In the genomic region with DNA sequence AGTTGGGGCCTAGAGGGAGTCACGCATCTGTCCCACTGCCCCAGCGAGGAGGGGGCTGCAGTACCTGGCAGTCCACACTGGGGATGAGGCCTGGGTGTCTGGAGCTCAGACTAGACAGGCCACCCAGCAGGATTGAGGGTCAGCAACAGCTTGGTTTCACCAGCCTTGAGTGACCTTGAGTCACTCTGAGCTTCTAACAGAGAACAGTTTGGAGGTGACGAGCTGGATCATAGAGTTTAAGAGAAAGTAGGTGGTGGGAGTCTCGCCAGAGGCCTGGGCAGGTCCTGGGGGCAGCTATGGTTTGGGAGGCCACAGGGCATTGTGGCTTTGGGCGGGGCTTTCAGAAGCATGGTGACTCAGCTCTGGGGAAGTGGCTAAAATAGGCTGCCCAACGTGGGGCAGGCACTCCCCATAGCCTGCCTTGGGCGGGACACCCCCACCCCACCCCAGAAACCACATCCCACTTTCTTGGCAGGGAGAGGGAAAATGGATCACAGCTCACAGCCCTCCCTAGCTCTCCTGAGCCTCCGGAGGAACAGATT, we compare ENCODE assay signal across 8 cellular contexts. TPM values are rescaled to one million over a fixed set of nuclear protein-coding genes. Genes with fewer than 3 reads are reported as not detected.
DNase-seq lines count a peak whose midpoint lies in the region; ATAC-seq and TF ChIP-seq lines count a peak whose summit lies in the region.

No MANE protein-coding gene starts in this region.

- TF ChIP-seq CTCF in Peyer's patch (IDR thresholded peaks at IDR 0.05), result no peak
- no peak for TF ChIP-seq CTCF in epithelial cell of proximal tubule (conservative IDR thresholded peaks at IDR 0.05; ENCODE audit: low read depth, low read length)
- TF ChIP-seq CTCF in neutrophil (IDR thresholded peaks at IDR 0.05), result no peak
- TF ChIP-seq CTCF in WERI-Rb-1 (IDR thresholded peaks at IDR 0.05; ENCODE audit: low read depth, low read length), result no peak

- peak; percentile 40 for DNase-seq in activated CD4-positive, CD25-positive, alpha-beta regulatory T cell treated with anti-CD3 and anti-CD28 coated beads, Interleukin-2, amount 50 U/mL, for 72 hours
- no peak for DNase-seq in activated CD4-positive, CD25-positive, alpha-beta regulatory T cell (lab: John Stamatoyannopoulos, UW)
- DNase-seq in Peyer's patch, result peak in 2 of 3 donors; percentile 58 to 71
- no peak for DNase-seq in epithelial cell of proximal tubule (ENCODE audit: low read depth)
- DNase-seq in WERI-Rb-1, result no peak
- DNase-seq in NCI-H2196 treated with DMSO at 0.1 percent for 48 hours (lab: John Stamatoyannopoulos, UW; ENCODE audit: unreplicated experiment), result no peak

- TF ChIP-seq POLR2A in Peyer's patch (IDR thresholded peaks at IDR 0.05), result no peak

- H3K4me1 ChIP-seq in Peyer's patch (peaks cover 0 to 88% (median 30%) of the 10 kb centered on the region in 4 donors), neutrophil (ENCODE audit: control insufficient read depth in 1 of 2, insufficient read depth in 1 of 2, low read depth in 1 of 2, low read length in 1 of 2) (peaks cover 25% of the 10 kb centered on the region in 2 experiments)

- H3K4me3 ChIP-seq in Peyer's patch (peak overlapping the region in 1 of 4 donors; percentile 0), epithelial cell of proximal tubule (ENCODE audit: low read depth, low read length) (peak overlapping the region; percentile 22), neutrophil (ENCODE audit: low read depth in 1 of 2, low read length in 1 of 2) (peak overlapping the region; percentile 19 to 30), WERI-Rb-1 (ENCODE audit: low read depth, low read length) (no peak overlapping the region)

- peak; percentile 49 for ATAC-seq in HG02970 (IDR thresholded peaks at IDR 0.05; ENCODE audit: low FRiP score, unreplicated experiment)

- H3K36me3 ChIP-seq in Peyer's patch (peaks cover 0 to under 1% (median 0%) of the 10 kb centered on the region in 3 donors), neutrophil (peaks cover 3% of the 10 kb centered on the region), WERI-Rb-1 (peaks cover 21% of the 10 kb centered on the region)

- H3K9me3 ChIP-seq in Peyer's patch, result no peaks in the 10 kb centered on the region
- no peaks in the 10 kb centered on the region for H3K9me3 ChIP-seq in neutrophil
- no peaks in the 10 kb centered on the region for H3K9me3 ChIP-seq in WERI-Rb-1 (ENCODE audit: severe bottlenecking)

- H3K27me3 ChIP-seq in Peyer's patch (no peaks in the 10 kb centered on the region), neutrophil (no peaks in the 10 kb centered on the region), WERI-Rb-1 (ENCODE audit: insufficient read depth, low read depth, severe bottlenecking) (no peaks in the 10 kb centered on the region)

- H3K27ac ChIP-seq in Peyer's patch (peak overlapping the region; percentile 52 to 87 (median 77)), neutrophil (peak overlapping the region; percentile 74), WERI-Rb-1 (no peak overlapping the region)

RNA-seq across cellular contexts. Expression of a gene that starts 20.5 kb away (rescaled TPM):
- 100 to 1,000 TPM in 2 of 4 donors, 10 to 100 TPM in 2; 33.8 to 127 (median 97.8) TPM for total RNA-seq in Peyer's patch
- total RNA-seq in epithelial cell of proximal tubule, result 46.8 and 115 TPM in 2 replicates

RNA-seq across cellular contexts. Expression of a gene that starts 29.7 kb away (rescaled TPM):
- not detected for total RNA-seq in Peyer's patch
- not detected in 2 replicates for total RNA-seq in epithelial cell of proximal tubule

Comparison
In these comparisons a context has a peak if more than half of its experiments do, and no peak if none do; other contexts are left out.
1. DNase-seq: peak in activated CD4-positive, CD25-positive, alpha-beta regulatory T cell treated with anti-CD3 and anti-CD28 coated beads, Interleukin-2, amount 50 U/mL, for 72 hours (single experiment) and Peyer's patch (2 of 3); none in activated CD4-positive, CD25-positive, alpha-beta regulatory T cell (0 of 4), epithelial cell of proximal tubule (single experiment), WERI-Rb-1 (single experiment) and NCI-H2196 treated with DMSO at 0.1 percent for 48 hours (single experiment).